25 cellular contexts compared by ENCODE assay signal in the genomic region with DNA sequence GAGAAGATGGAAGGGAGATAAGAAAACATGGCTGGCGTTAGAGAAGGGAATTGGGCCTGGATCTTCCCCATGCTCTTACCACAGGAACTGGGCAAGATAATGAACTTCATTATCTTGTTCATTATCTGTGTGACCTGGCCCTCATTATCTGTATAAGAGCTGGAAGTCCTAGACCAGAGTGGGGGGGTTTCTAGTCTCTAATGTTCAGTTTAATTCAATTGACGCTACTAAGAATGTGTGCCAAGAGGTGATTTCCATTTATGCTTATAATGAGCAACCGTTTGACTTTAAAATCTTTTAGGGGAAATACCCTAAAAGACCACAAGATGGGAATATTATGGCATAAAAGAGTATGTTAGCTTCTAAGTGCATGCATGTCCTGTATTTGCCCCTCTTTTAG. TPM values are rescaled to one million over a fixed set of nuclear protein-coding genes. Genes with fewer than 3 reads are reported as not detected.
A peak's percentile ranks its signal among the peaks of the same experiment; 100 is the strongest.
DNase-seq lines count a peak whose midpoint lies in the region; ATAC-seq and TF ChIP-seq lines count a peak whose summit lies in the region.
"Had no signal": no experiment of that assay in that cellular context is flagged by ENCODE, and none has a peak within 500 bp of the region (broad histone marks: within the 10 kb centered on the region; RNA-seq: fewer than 3 reads in every experiment).

No MANE protein-coding gene starts in this region.

- POLR2A ChIA-PET in activated CD8-positive, alpha-beta T cell treated with anti-CD3 and anti-CD28 coated beads for 36 hours (lab: Charles Lee), result no interaction called here

- H3F3A ChIP-seq in Loucy (ENCODE audit: low read depth), result peaks cover 2% of the 10 kb centered on the region

- peaks cover 6% of the 10 kb centered on the region for H3K27me3 Mint-ChIP-seq in activated CD8-positive, alpha-beta T cell treated with anti-CD3 and anti-CD28 coated beads for 36 hours
- H3K27me3 Mint-ChIP-seq: activated T-helper 17 cell treated with anti-CD3 and anti-CD28 coated beads, Interleukin-2, amount 50 U/mL, for 72 hours; dendritic cell treated with granulocyte-macrophage colony-stimulating factor and Interleukin-4, amounts not matched to agents 40 ng/mL and 50 ng/mL, for 4 days had no signal

- no peak overlapping the region for H3K27ac Mint-ChIP-seq in activated CD8-positive, alpha-beta T cell treated with anti-CD3 and anti-CD28 coated beads for 36 hours
- H3K27ac Mint-ChIP-seq: activated T-helper 17 cell treated with anti-CD3 and anti-CD28 coated beads, Interleukin-2, amount 50 U/mL, for 72 hours; dendritic cell treated with granulocyte-macrophage colony-stimulating factor and Interleukin-4, amounts not matched to agents 40 ng/mL and 50 ng/mL, for 4 days had no signal

- H4K20me1 ChIP-seq in Loucy (ENCODE audit: insufficient read depth, low read length, poor library complexity, severe bottlenecking), result no peaks in the 10 kb centered on the region
- no peaks in the 10 kb centered on the region for H4K20me1 ChIP-seq in hepatocyte (ENCODE audit: insufficient read depth, poor library complexity, severe bottlenecking)
- H4K20me1 ChIP-seq: BLaER1 treated with 17β-estradiol and CSF1 and Interleukin-3, amounts not matched to agents 10 nM and 100 nM had no signal

- no peak overlapping the region for H3K27ac ChIP-seq in C4-2B
- no peak overlapping the region for H3K27ac ChIP-seq in hepatocyte
- H3K27ac ChIP-seq: BLaER1 treated with 17β-estradiol and CSF1 and Interleukin-3, amounts not matched to agents 10 nM and 100 nM; KMS-11; prostate gland; upper lobe of right lung had no signal

- intact Hi-C loops in activated CD8-positive, alpha-beta T cell treated with anti-CD3 and anti-CD28 coated beads for 36 hours (cut with micrococcal nuclease), result no loop called here

- no peak overlapping the region for H3K4me2 ChIP-seq in Loucy (ENCODE audit: low read depth, low read length, poor library complexity, severe bottlenecking)
- H3K4me2 ChIP-seq in hepatocyte, result no peak overlapping the region
- H3K4me2 ChIP-seq: KMS-11 had no signal

- CTCF ChIA-PET in activated CD8-positive, alpha-beta T cell treated with anti-CD3 and anti-CD28 coated beads for 36 hours (lab: Charles Lee), result interaction anchor here (0.9 to 1.9 kb wide), 2 partner anchors 34 to 172 kb away, joined by 3 to 5 read pairs; no protein-coding TSS in a partner anchor

- H3K4me1 Mint-ChIP-seq in activated CD8-positive, alpha-beta T cell treated with anti-CD3 and anti-CD28 coated beads for 36 hours (ENCODE audit: low read depth), result peaks cover 11% of the 10 kb centered on the region
- H3K4me1 Mint-ChIP-seq: activated T-helper 17 cell treated with anti-CD3 and anti-CD28 coated beads, Interleukin-2, amount 50 U/mL, for 72 hours had no signal

- ATAC-seq in esophagus mucosa, result no peak
- no peak for ATAC-seq in activated CD8-positive, alpha-beta T cell treated with anti-CD3 and anti-CD28 coated beads for 36 hours
- ATAC-seq: activated naive CD4-positive, alpha-beta T cell treated with anti-CD3 and anti-CD28 coated beads, Interleukin-2, amount 50 U/mL, for 72 hours; activated T-helper 17 cell treated with anti-CD3 and anti-CD28 coated beads, Interleukin-2, amount 50 U/mL, for 72 hours; upper lobe of right lung had no signal

- no peaks in the 10 kb centered on the region for H3K27me3 ChIP-seq in Loucy (ENCODE audit: insufficient read depth, low read length, poor library complexity, severe bottlenecking)
- no peaks in the 10 kb centered on the region for H3K27me3 ChIP-seq in hepatocyte
- H3K27me3 ChIP-seq: BLaER1 treated with 17β-estradiol and CSF1 and Interleukin-3, amounts not matched to agents 10 nM and 100 nM had no signal

- no peak overlapping the region for H3K4me3 Mint-ChIP-seq in activated CD8-positive, alpha-beta T cell treated with anti-CD3 and anti-CD28 coated beads for 36 hours
- H3K4me3 Mint-ChIP-seq: activated T-helper 17 cell treated with anti-CD3 and anti-CD28 coated beads, Interleukin-2, amount 50 U/mL, for 72 hours; dendritic cell treated with granulocyte-macrophage colony-stimulating factor and Interleukin-4, amounts not matched to agents 40 ng/mL and 50 ng/mL, for 4 days had no signal

- H3K9ac ChIP-seq in Loucy (ENCODE audit: low read depth, low read length, poor library complexity, severe bottlenecking), result no peak overlapping the region
- H3K9ac ChIP-seq: BLaER1 treated with 17β-estradiol and CSF1 and Interleukin-3, amounts not matched to agents 10 nM and 100 nM; KMS-11 had no signal

- no peaks in the 10 kb centered on the region for H3K36me3 ChIP-seq in Loucy (ENCODE audit: insufficient read depth, low read length)
- H3K36me3 ChIP-seq in hepatocyte (replicated peaks; ENCODE audit: insufficient read depth, low read depth), result no peaks in the 10 kb centered on the region
- H3K36me3 ChIP-seq: BLaER1 treated with 17β-estradiol and CSF1 and Interleukin-3, amounts not matched to agents 10 nM and 100 nM; prostate gland; upper lobe of right lung had no signal

- 74% methylated on average over 3 of the region's 3 CpGs for WGBS in hepatocyte (ENCODE audit: low lambda C conversion rate, missing lambda C conversion rate)

- H3K9me2 ChIP-seq in Loucy (replicated peaks; ENCODE audit: low read depth, low read length), result no peaks in the 10 kb centered on the region
- H3K9me2 ChIP-seq in hepatocyte (replicated peaks; ENCODE audit: insufficient read depth), result no peaks in the 10 kb centered on the region

- DNase-seq in RKO (ENCODE audit: low spot score) (peak; percentile 7), hepatocyte (ENCODE audit: low spot score) (no peak), activated gamma-delta T cell treated with Interleukin-2 at 50 U/mL for 16 hours (no peak)
- DNase-seq in activated CD8-positive, alpha-beta T cell treated with anti-CD3 and anti-CD28 coated beads for 36 hours, result no peak
- DNase-seq: activated CD4-positive, alpha-beta T cell treated with anti-CD3 and anti-CD28 coated beads, Interleukin-2, amount 50 U/mL, for 4 hours; activated CD4-positive, CD25-positive, alpha-beta regulatory T cell; activated CD8-positive, alpha-beta memory T cell treated with anti-CD3 and anti-CD28 coated beads, Interleukin-2, amount 50 U/mL, for 4 hours; anterior cingulate cortex; Caco-2; caudate nucleus; NCI-H1436; NCI-H2107; RPMI8226; T1000; upper lobe of right lung had no signal

- TF ChIP-seq CTCF in C4-2B (conservative IDR thresholded peaks at IDR 0.05), result peak; percentile 22
- peak; percentile 45 for TF ChIP-seq CTCF in Loucy (conservative IDR thresholded peaks at IDR 0.05; ENCODE audit: low read length)
- peak; percentile 3 for TF ChIP-seq CTCF in hepatocyte (IDR thresholded peaks at IDR 0.05; ENCODE audit: poor library complexity)
- no peak for TF ChIP-seq CTCF in activated CD8-positive, alpha-beta T cell treated with anti-CD3 and anti-CD28 coated beads for 36 hours (IDR thresholded peaks at IDR 0.05)

- H3K4me3 ChIP-seq in Loucy (ENCODE audit: low read length, poor library complexity, severe bottlenecking) (no peak overlapping the region), hepatocyte (no peak overlapping the region)
- H3K4me3 ChIP-seq: BLaER1 treated with 17β-estradiol and CSF1 and Interleukin-3, amounts not matched to agents 10 nM and 100 nM; lung; prostate gland; upper lobe of right lung had no signal

- H2AFZ ChIP-seq in Loucy (ENCODE audit: low read length) (no peak overlapping the region), hepatocyte (no peak overlapping the region)

- H3K79me2 ChIP-seq in Loucy (ENCODE audit: insufficient read depth, low read length), result no peaks in the 10 kb centered on the region
- H3K79me2 ChIP-seq in hepatocyte, result no peaks in the 10 kb centered on the region

- no peaks in the 10 kb centered on the region for H3K36me3 Mint-ChIP-seq in activated CD8-positive, alpha-beta T cell treated with anti-CD3 and anti-CD28 coated beads for 36 hours (ENCODE audit: low read depth)
- H3K36me3 Mint-ChIP-seq: activated naive CD4-positive, alpha-beta T cell treated with anti-CD3 and anti-CD28 coated beads, Interleukin-2, amount 50 U/mL, for 72 hours had no signal

- H3K9me3 ChIP-seq in Loucy (ENCODE audit: insufficient read depth, low read depth, low read length) (peaks cover 3% of the 10 kb centered on the region; the same call in 1 of the 2 replicates), hepatocyte (ENCODE audit: low read depth) (no peaks in the 10 kb centered on the region)
- H3K9me3 ChIP-seq: Caco-2, prostate gland, upper lobe of right lung had no signal

- H3K9me3 Mint-ChIP-seq in activated CD8-positive, alpha-beta T cell treated with anti-CD3 and anti-CD28 coated beads for 36 hours, result no peaks in the 10 kb centered on the region
- H3K9me3 Mint-ChIP-seq: activated naive CD4-positive, alpha-beta T cell treated with anti-CD3 and anti-CD28 coated beads, Interleukin-2, amount 50 U/mL, for 72 hours; activated T-helper 17 cell treated with anti-CD3 and anti-CD28 coated beads, Interleukin-2, amount 50 U/mL, for 72 hours; dendritic cell treated with granulocyte-macrophage colony-stimulating factor and Interleukin-4, amounts not matched to agents 40 ng/mL and 50 ng/mL, for 4 days had no signal

- peaks cover 20% of the 10 kb centered on the region for H3K4me1 ChIP-seq in Loucy (ENCODE audit: insufficient read depth, low read length, poor library complexity, severe bottlenecking)
- no peaks in the 10 kb centered on the region for H3K4me1 ChIP-seq in hepatocyte (ENCODE audit: insufficient read depth)
- H3K4me1 ChIP-seq: Caco-2, prostate gland, upper lobe of right lung had no signal

RNA-seq across cellular contexts. Expression of a gene that starts 59.1 kb away (rescaled TPM):
- total RNA-seq in hepatocyte, result not detected in 2 replicates
- 0.22 and 0.28 TPM in 2 replicates for polyA plus RNA-seq in hepatocyte
- total RNA-seq in esophagus mucosa, result 2,321 TPM
- total RNA-seq in activated CD8-positive, alpha-beta T cell treated with anti-CD3 and anti-CD28 coated beads for 36 hours, result not detected
- total RNA-seq: activated naive CD4-positive, alpha-beta T cell treated with anti-CD3 and anti-CD28 coated beads, Interleukin-2, amount 50 U/mL, for 72 hours; activated T-helper 17 cell treated with anti-CD3 and anti-CD28 coated beads, Interleukin-2, amount 50 U/mL, for 72 hours had no signal

Comparison
In these comparisons a context has a peak if more than half of its experiments do, and no peak if none do; other contexts are left out.
1. RNA of a gene that starts 59.1 kb away (total RNA-seq): 2,321 TPM in esophagus mucosa (single experiment); not detected in hepatocyte and not detected in activated CD8-positive, alpha-beta T cell treated with anti-CD3 and anti-CD28 coated beads for 36 hours; every median in the first group is over 1,000 times any median in the second.